9 cellular contexts compared by ENCODE assay signal in the genomic region with DNA sequence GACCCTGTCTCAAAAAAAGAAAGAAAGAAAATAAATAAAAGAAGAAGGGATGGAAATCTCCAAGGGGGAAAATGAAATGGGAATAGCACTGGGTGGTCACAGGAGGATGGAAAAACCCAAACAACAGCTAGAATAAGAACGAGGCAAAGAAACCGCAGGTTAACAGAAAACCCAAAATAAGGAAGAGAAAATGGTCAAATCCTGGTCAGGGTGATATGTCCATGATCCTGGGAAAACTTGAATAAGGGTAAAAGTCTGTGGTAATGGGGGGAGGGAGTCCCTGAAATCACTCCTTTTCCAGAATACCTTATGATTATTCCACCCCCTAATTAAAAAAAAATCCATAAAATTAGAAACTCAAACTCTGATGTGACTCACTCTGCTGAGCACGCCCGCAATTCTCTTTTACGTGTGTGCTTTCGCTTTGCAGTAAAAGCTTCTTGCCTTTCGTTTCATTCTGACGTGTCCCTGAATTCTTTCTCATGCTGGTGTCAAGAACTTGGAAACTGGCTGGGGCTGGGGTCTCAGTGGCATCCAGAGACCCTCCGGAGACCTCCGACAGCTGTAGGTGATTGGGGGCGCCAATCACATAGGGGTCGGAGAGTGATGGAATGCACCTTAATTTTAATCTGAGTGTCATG. TPM values are rescaled to one million over a fixed set of nuclear protein-coding genes. Genes with fewer than 3 reads are reported as not detected.
A peak's percentile ranks its signal among the peaks of the same experiment; 100 is the strongest.
DNase-seq lines count a peak whose midpoint lies in the region; ATAC-seq and TF ChIP-seq lines count a peak whose summit lies in the region.
"Had no signal": no experiment of that assay in that cellular context is flagged by ENCODE, and none has a peak within 500 bp of the region (broad histone marks: within the 10 kb centered on the region; RNA-seq: fewer than 3 reads in every experiment).

No MANE protein-coding gene starts in this region.

- H3K27ac ChIP-seq in PC-9 (peak overlapping the region; percentile 62; the same call in 1 of the 2 replicates), sigmoid colon (no peak overlapping the region)
- H3K27ac ChIP-seq: vagina had no signal

- no peak for TF ChIP-seq EP300 in sigmoid colon (IDR thresholded peaks at IDR 0.05)

- H3K4me3 ChIP-seq in PC-9 = no peak overlapping the region
- no peak overlapping the region for H3K4me3 ChIP-seq in sigmoid colon

- H3K9me3 Mint-ChIP-seq in activated CD8-positive, alpha-beta T cell treated with anti-CD3 and anti-CD28 coated beads for 36 hours = peaks cover 6% of the 10 kb centered on the region
- peaks cover 4% of the 10 kb centered on the region for H3K9me3 Mint-ChIP-seq in activated CD8-positive, alpha-beta T cell treated with anti-CD3 and anti-CD28 coated beads, Interleukin-2, amount 10 ng/mL, durations not matched to agents 7 days and 5 days (ENCODE audit: insufficient read depth)

- H3K36me3 Mint-ChIP-seq in activated CD8-positive, alpha-beta T cell treated with anti-CD3 and anti-CD28 coated beads for 36 hours (ENCODE audit: low read depth) = peaks cover 5% of the 10 kb centered on the region
- peaks cover 4% of the 10 kb centered on the region for H3K36me3 Mint-ChIP-seq in activated CD8-positive, alpha-beta T cell treated with anti-CD3 and anti-CD28 coated beads, Interleukin-2, amount 10 ng/mL, durations not matched to agents 7 days and 5 days (ENCODE audit: low read depth)

- H3K9me3 ChIP-seq in PC-9 (ENCODE audit: insufficient read depth, low read depth) (no peaks in the 10 kb centered on the region; the same call in 1 of the 2 replicates), sigmoid colon (no peaks in the 10 kb centered on the region)
- H3K9me3 ChIP-seq: vagina had no signal

- no peaks in the 10 kb centered on the region for H3K27me3 Mint-ChIP-seq in activated CD8-positive, alpha-beta T cell treated with anti-CD3 and anti-CD28 coated beads for 36 hours
- peaks cover 4% of the 10 kb centered on the region for H3K27me3 Mint-ChIP-seq in activated CD8-positive, alpha-beta T cell treated with anti-CD3 and anti-CD28 coated beads, Interleukin-2, amount 10 ng/mL, durations not matched to agents 7 days and 5 days (ENCODE audit: low read depth)

- 62 to 79% methylated on average over 12 of the region's 12 CpGs for WGBS in sigmoid colon, 2 donors

- peak overlapping the region; percentile 70 for H3K4me2 ChIP-seq in PC-9

- no peaks in the 10 kb centered on the region for H3K36me3 ChIP-seq in PC-9 (ENCODE audit: low read depth)
- H3K36me3 ChIP-seq in sigmoid colon = no peaks in the 10 kb centered on the region
- H3K36me3 ChIP-seq: vagina had no signal

- H2AFZ ChIP-seq in PC-9 = no peak overlapping the region

- TF ChIP-seq POLR2A in sigmoid colon (IDR thresholded peaks at IDR 0.05) = no peak

- intact Hi-C loops in activated CD8-positive, alpha-beta T cell treated with anti-CD3 and anti-CD28 coated beads for 36 hours (cut with micrococcal nuclease) = no loop called here
- intact Hi-C loops in PC-9 (cut with micrococcal nuclease; ENCODE audit: unreplicated experiment) = loop anchor here (5.0 kb wide), 1 partner anchor 306 kb away; a partner anchor contains a TSS
- intact Hi-C loops in sigmoid colon (cut with DNase I) = loop anchor here (5.0 to 10.0 kb wide), 2 partner anchors 49 to 386 kb away; a partner anchor contains a TSS

- H3K27me3 ChIP-seq in PC-9 (ENCODE audit: insufficient read depth, low read depth) (no peaks in the 10 kb centered on the region), sigmoid colon (no peaks in the 10 kb centered on the region)
- H3K27me3 ChIP-seq: vagina had no signal

- no peak overlapping the region for H3K4me3 Mint-ChIP-seq in activated CD8-positive, alpha-beta T cell treated with anti-CD3 and anti-CD28 coated beads for 36 hours
- H3K4me3 Mint-ChIP-seq in activated CD8-positive, alpha-beta T cell treated with anti-CD3 and anti-CD28 coated beads, Interleukin-2, amount 10 ng/mL, durations not matched to agents 7 days and 5 days = no peak overlapping the region

- no peak for ATAC-seq in activated CD8-positive, alpha-beta T cell treated with anti-CD3 and anti-CD28 coated beads for 36 hours
- ATAC-seq in activated CD8-positive, alpha-beta T cell treated with anti-CD3 and anti-CD28 coated beads, Interleukin-2, amount 10 ng/mL, durations not matched to agents 7 days and 5 days = no peak
- peak; percentile 27 for ATAC-seq in HG02870 (IDR thresholded peaks at IDR 0.05; ENCODE audit: unreplicated experiment)

- H3K27ac Mint-ChIP-seq in activated CD8-positive, alpha-beta T cell treated with anti-CD3 and anti-CD28 coated beads for 36 hours = peak overlapping the region; percentile 45
- H3K27ac Mint-ChIP-seq in activated CD8-positive, alpha-beta T cell treated with anti-CD3 and anti-CD28 coated beads, Interleukin-2, amount 10 ng/mL, durations not matched to agents 7 days and 5 days = no peak overlapping the region

- H3K4me1 Mint-ChIP-seq in activated CD8-positive, alpha-beta T cell treated with anti-CD3 and anti-CD28 coated beads for 36 hours (ENCODE audit: low read depth) = peaks cover 10% of the 10 kb centered on the region
- peaks cover 6% of the 10 kb centered on the region for H3K4me1 Mint-ChIP-seq in activated CD8-positive, alpha-beta T cell treated with anti-CD3 and anti-CD28 coated beads, Interleukin-2, amount 10 ng/mL, durations not matched to agents 7 days and 5 days (ENCODE audit: low read depth)

- no peaks in the 10 kb centered on the region for H4K20me1 ChIP-seq in PC-9 (ENCODE audit: insufficient read depth)

- POLR2A ChIA-PET in activated CD8-positive, alpha-beta T cell treated with anti-CD3 and anti-CD28 coated beads for 36 hours (lab: Charles Lee) = no interaction called here
- POLR2A ChIA-PET in activated CD8-positive, alpha-beta T cell treated with anti-CD3 and anti-CD28 coated beads, Interleukin-2, amount 10 ng/mL, durations not matched to agents 7 days and 5 days (lab: Charles Lee) = no interaction called here
- POLR2A ChIA-PET in PC-9 (lab: Charles Lee; ENCODE audit: unreplicated experiment) = no interaction called here

- no peak for TF ChIP-seq CTCF in activated CD8-positive, alpha-beta T cell treated with anti-CD3 and anti-CD28 coated beads for 36 hours (IDR thresholded peaks at IDR 0.05)
- TF ChIP-seq CTCF in PC-9 (conservative IDR thresholded peaks at IDR 0.05) (no peak), sigmoid colon (IDR thresholded peaks at IDR 0.05) (no peak)

- H3K4me1 ChIP-seq in PC-9 (replicated peaks; ENCODE audit: insufficient read depth) (peaks cover 30% of the 10 kb centered on the region), sigmoid colon (peaks cover 0 to 5% (median 4%) of the 10 kb centered on the region in 4 donors)

- peaks cover 10% of the 10 kb centered on the region for H3F3A ChIP-seq in PC-9 (ENCODE audit: insufficient read depth, low read depth)

- peak; percentile 38 for DNase-seq in activated CD8-positive, alpha-beta T cell treated with anti-CD3 and anti-CD28 coated beads for 36 hours
- no peak for DNase-seq in activated CD8-positive, alpha-beta T cell treated with anti-CD3 and anti-CD28 coated beads, Interleukin-2, amount 10 ng/mL, durations not matched to agents 7 days and 5 days
- DNase-seq in PC-9 (no peak), putamen (ENCODE audit: low spot score) (peak; percentile 58), anterior cingulate cortex (lab: John Stamatoyannopoulos, UW) (no peak), sigmoid colon (no peak), pons (ENCODE audit: low spot score) (no peak)

- CTCF ChIA-PET in activated CD8-positive, alpha-beta T cell treated with anti-CD3 and anti-CD28 coated beads for 36 hours (lab: Charles Lee) = interaction anchor here (1.1 to 2.9 kb wide), 3 partner anchors 17 to 207 kb away, joined by 3 to 11 read pairs (median 3); no protein-coding TSS in a partner anchor
- CTCF ChIA-PET in activated CD8-positive, alpha-beta T cell treated with anti-CD3 and anti-CD28 coated beads, Interleukin-2, amount 10 ng/mL, durations not matched to agents 7 days and 5 days (lab: Charles Lee) = interaction anchor here (0.7 kb wide), 1 partner anchor 10 kb away, joined by 3 read pairs; no protein-coding TSS in a partner anchor
- CTCF ChIA-PET in PC-9 (lab: Charles Lee) = no interaction called here

- no TSS peak for BruUV-seq in PC-9 (replicated peaks; lab: Mats Ljungman, UMichigan)

- H3K79me2 ChIP-seq in PC-9 (ENCODE audit: low read depth) = peaks cover 6% of the 10 kb centered on the region

- no peaks in the 10 kb centered on the region for H3K9me2 ChIP-seq in PC-9 (ENCODE audit: insufficient read depth)

RNA-seq across cellular contexts. Expression of a gene that starts 4.3 kb away (rescaled TPM):
- 10 to 100 TPM; 22.7 to 24.8 TPM for total RNA-seq in activated CD8-positive, alpha-beta T cell treated with anti-CD3 and anti-CD28 coated beads for 36 hours
- 10 to 100 TPM; 23.7 to 24.3 TPM for total RNA-seq in activated CD8-positive, alpha-beta T cell treated with anti-CD3 and anti-CD28 coated beads, Interleukin-2, amount 10 ng/mL, durations not matched to agents 7 days and 5 days
- 30.2 and 35.2 TPM in 2 replicates for total RNA-seq in PC-9 (2021)
- 10 to 100 TPM; 33.5 to 41.1 (median 37.2) TPM for total RNA-seq in sigmoid colon
- polyA plus RNA-seq in sigmoid colon = 10 to 100 TPM; 24.6 to 33.0 (median 30.3) TPM

RNA-seq across cellular contexts. Expression of a gene that starts 49.6 kb away (rescaled TPM):
- total RNA-seq in activated CD8-positive, alpha-beta T cell treated with anti-CD3 and anti-CD28 coated beads for 36 hours = 10 to 100 TPM; 10.3 to 11.1 TPM
- 1 to 10 TPM; 3.9 to 4.2 TPM for total RNA-seq in activated CD8-positive, alpha-beta T cell treated with anti-CD3 and anti-CD28 coated beads, Interleukin-2, amount 10 ng/mL, durations not matched to agents 7 days and 5 days
- total RNA-seq in PC-9 (2021) (31.9 and 41.0 TPM in 2 replicates), sigmoid colon (10 to 100 TPM in 3 of 4 donors, 1 to 10 TPM in 1; 6.9 to 21.3 (median 15.1) TPM)
- 10 to 100 TPM; 48.8 to 61.7 (median 59.5) TPM for polyA plus RNA-seq in sigmoid colon

Comparison
In these comparisons a context has a peak if more than half of its experiments do, and no peak if none do; other contexts are left out.
1. DNase-seq: peak in activated CD8-positive, alpha-beta T cell treated with anti-CD3 and anti-CD28 coated beads for 36 hours (single experiment) and putamen (single experiment); none in activated CD8-positive, alpha-beta T cell treated with anti-CD3 and anti-CD28 coated beads, Interleukin-2, amount 10 ng/mL, durations not matched to agents 7 days and 5 days (single experiment), PC-9 (0 of 2), anterior cingulate cortex (0 of 58), sigmoid colon (single experiment) and pons (single experiment).